In genomic region chr7:49432245-49432644, GRCh38 we compare ENCODE assay signal across 16 cellular contexts.
DNase-seq lines count a peak whose midpoint lies in the region; ATAC-seq lines count a peak whose summit lies in the region.
"Had no signal": no experiment of that assay in that cellular context is flagged by ENCODE, and none has a peak within 500 bp of the region (broad histone marks: within the 10 kb centered on the region; RNA-seq: fewer than 3 reads in every experiment).

No MANE protein-coding gene starts in this region.

- ATAC-seq in esophagus mucosa = no peak

- DNase-seq in NCI-H1105 (lab: John Stamatoyannopoulos, UW) = peak; percentile 7
- peak; percentile 14 for DNase-seq in NCI-H1105 treated with DMSO at 0.1 percent for 48 hours (lab: John Stamatoyannopoulos, UW)
- peak; percentile 23 for DNase-seq in kidney tubule cell (ENCODE audit: low spot score)
- DNase-seq in retina = peak; percentile 14
- no peak for DNase-seq in cerebellar nuclear complex (lab: John Stamatoyannopoulos, UW)
- DNase-seq: C1 segment of cervical spinal cord; Calu3; CD4-positive, alpha-beta memory T cell; COR-L47; DMS53; DMS79 treated with DMSO at 0.1 percent for 48 hours; GF-D8; GM23248; H7; HCEC 1CT had no signal

Comparison
In these comparisons a context has a peak if more than half of its experiments do, and no peak if none do; other contexts are left out.
1. DNase-seq: peak in NCI-H1105 (single experiment), NCI-H1105 treated with DMSO at 0.1 percent for 48 hours (single experiment), kidney tubule cell (single experiment) and retina (single experiment); none in cerebellar nuclear complex (0 of 2).